In the genomic region with DNA sequence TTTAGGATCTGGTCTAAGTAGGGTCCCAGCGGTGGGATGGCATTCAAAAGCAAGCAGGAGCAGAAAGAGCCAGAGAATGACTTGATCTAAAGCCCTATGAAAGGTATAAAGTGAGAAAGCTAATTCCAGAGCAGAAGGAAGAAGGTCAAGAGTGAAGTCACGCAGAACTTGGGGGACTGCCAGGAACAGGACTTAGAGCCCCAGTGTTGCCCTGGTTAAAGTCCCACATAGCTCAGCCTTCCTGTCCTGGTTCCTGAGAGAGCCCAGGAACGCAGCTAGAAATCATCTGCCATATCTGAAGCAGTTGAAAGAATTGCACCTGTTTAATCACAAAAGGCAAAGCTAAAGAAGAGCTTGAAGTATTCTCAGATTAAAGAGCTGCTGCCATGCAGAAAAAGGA, we compare ENCODE assay signal across 13 cellular contexts.
A peak's percentile ranks its signal among the peaks of the same experiment; 100 is the strongest.
DNase-seq lines count a peak whose midpoint lies in the region; ATAC-seq and TF ChIP-seq lines count a peak whose summit lies in the region.
"Had no signal": no experiment of that assay in that cellular context is flagged by ENCODE, and none has a peak within 500 bp of the region (broad histone marks: within the 10 kb centered on the region; RNA-seq: fewer than 3 reads in every experiment).

No MANE protein-coding gene starts in this region.

- H3K27ac ChIP-seq in parathyroid adenoma = no peak overlapping the region
- no peak overlapping the region for H3K27ac ChIP-seq in naive thymus-derived CD4-positive, alpha-beta T cell (ENCODE audit: low read depth, low read length)
- H3K27ac ChIP-seq: VCaP had no signal

- POLR2A ChIA-PET in naive thymus-derived CD4-positive, alpha-beta T cell (lab: Charles Lee) = no interaction called here

- no peak for TF ChIP-seq CTCF in parathyroid adenoma (IDR thresholded peaks at IDR 0.05)

- no peak overlapping the region for H3K4me3 Mint-ChIP-seq in stimulated activated memory B cell treated with anti-CD40 and anti-IgM and Interleukin-4, amounts not matched to agents 10 μg/mL and 1 μg/mL and 100 μg/mL, for 72 hours
- H3K4me3 Mint-ChIP-seq in naive thymus-derived CD4-positive, alpha-beta T cell = no peak overlapping the region

- CTCF ChIA-PET in naive thymus-derived CD4-positive, alpha-beta T cell (lab: Charles Lee) = no interaction called here

- no peaks in the 10 kb centered on the region for H3K9me3 Mint-ChIP-seq in stimulated activated memory B cell treated with anti-CD40 and anti-IgM and Interleukin-4, amounts not matched to agents 10 μg/mL and 1 μg/mL and 100 μg/mL, for 72 hours
- no peaks in the 10 kb centered on the region for H3K9me3 Mint-ChIP-seq in naive thymus-derived CD4-positive, alpha-beta T cell

- H3K36me3 ChIP-seq in parathyroid adenoma (ENCODE audit: control insufficient read depth, insufficient read depth, low read length) = no peaks in the 10 kb centered on the region
- H3K36me3 ChIP-seq in naive thymus-derived CD4-positive, alpha-beta T cell (ENCODE audit: control insufficient read depth in 2 of 3, insufficient read depth in 3 of 3, low read length in 3 of 3) = no peaks in the 10 kb centered on the region
- H3K36me3 ChIP-seq: HAP-1 had no signal

- H3K27ac Mint-ChIP-seq in stimulated activated memory B cell treated with anti-CD40 and anti-IgM and Interleukin-4, amounts not matched to agents 10 μg/mL and 1 μg/mL and 100 μg/mL, for 72 hours = no peak overlapping the region
- no peak overlapping the region for H3K27ac Mint-ChIP-seq in naive thymus-derived CD4-positive, alpha-beta T cell

- H3K79me2 ChIP-seq in parathyroid adenoma = no peaks in the 10 kb centered on the region

- H3K9me3 ChIP-seq in parathyroid adenoma (ENCODE audit: control insufficient read depth, low read length) = no peaks in the 10 kb centered on the region
- no peaks in the 10 kb centered on the region for H3K9me3 ChIP-seq in naive thymus-derived CD4-positive, alpha-beta T cell (ENCODE audit: control insufficient read depth in 2 of 3, low read length in 3 of 3)
- H3K9me3 ChIP-seq: HAP-1 had no signal

- no peaks in the 10 kb centered on the region for H3K4me1 ChIP-seq in parathyroid adenoma
- H3K4me1 ChIP-seq in naive thymus-derived CD4-positive, alpha-beta T cell (ENCODE audit: control insufficient read depth in 2 of 2, insufficient read depth in 2 of 2, low read length in 2 of 2) = no peaks in the 10 kb centered on the region

- peak; percentile 96 for ATAC-seq in Right ventricle myocardium inferior
- no peak for ATAC-seq in stimulated activated memory B cell treated with anti-CD40 and anti-IgM and Interleukin-4, amounts not matched to agents 10 μg/mL and 1 μg/mL and 100 μg/mL, for 72 hours
- no peak for ATAC-seq in GM18498 (IDR thresholded peaks at IDR 0.05; ENCODE audit: unreplicated experiment)
- ATAC-seq in GM18502 (IDR thresholded peaks at IDR 0.05; ENCODE audit: poor library complexity, unreplicated experiment) = no peak
- no peak for ATAC-seq in naive thymus-derived CD4-positive, alpha-beta T cell

- intact Hi-C loops in Right ventricle myocardium inferior (cut with DNase I) = loop anchor here (1.0 kb wide), 1 partner anchor 159 kb away; no protein-coding TSS in a partner anchor
- intact Hi-C loops in cardiac septum (cut with DNase I) = no loop called here
- intact Hi-C loops in naive thymus-derived CD4-positive, alpha-beta T cell (cut with micrococcal nuclease) = no loop called here

- H3K4me3 ChIP-seq in parathyroid adenoma (ENCODE audit: low read depth, low read length) = no peak overlapping the region
- H3K4me3 ChIP-seq in naive thymus-derived CD4-positive, alpha-beta T cell (ENCODE audit: low read length) = no peak overlapping the region
- H3K4me3 ChIP-seq: HAP-1 had no signal

- H3K4me1 Mint-ChIP-seq in stimulated activated memory B cell treated with anti-CD40 and anti-IgM and Interleukin-4, amounts not matched to agents 10 μg/mL and 1 μg/mL and 100 μg/mL, for 72 hours = no peaks in the 10 kb centered on the region
- no peaks in the 10 kb centered on the region for H3K4me1 Mint-ChIP-seq in naive thymus-derived CD4-positive, alpha-beta T cell

- peak; percentile 64 for DNase-seq in Right ventricle myocardium inferior (ENCODE audit: missing footprints)
- DNase-seq in cardiac septum (ENCODE audit: low spot score) = no peak
- peak; percentile 34 for DNase-seq in iris pigment epithelial cell (ENCODE audit: low read depth)
- DNase-seq in naive thymus-derived CD4-positive, alpha-beta T cell = no peak
- DNase-seq: activated naive CD4-positive, alpha-beta T cell; GF-D8; NCI-H2171 had no signal

- peaks cover 26% of the 10 kb centered on the region for H3K27me3 Mint-ChIP-seq in stimulated activated memory B cell treated with anti-CD40 and anti-IgM and Interleukin-4, amounts not matched to agents 10 μg/mL and 1 μg/mL and 100 μg/mL, for 72 hours
- peaks cover 0 to 32% (median 19%) of the 10 kb centered on the region in 5 donors for H3K27me3 Mint-ChIP-seq in naive thymus-derived CD4-positive, alpha-beta T cell

- peak overlapping the region; percentile 0 for H2AFZ ChIP-seq in parathyroid adenoma

- no peaks in the 10 kb centered on the region for H3K36me3 Mint-ChIP-seq in stimulated activated memory B cell treated with anti-CD40 and anti-IgM and Interleukin-4, amounts not matched to agents 10 μg/mL and 1 μg/mL and 100 μg/mL, for 72 hours
- no peaks in the 10 kb centered on the region for H3K36me3 Mint-ChIP-seq in naive thymus-derived CD4-positive, alpha-beta T cell

- H3K27me3 ChIP-seq in parathyroid adenoma (ENCODE audit: control insufficient read depth, insufficient read depth, low read length) = no peaks in the 10 kb centered on the region
- no peaks in the 10 kb centered on the region for H3K27me3 ChIP-seq in naive thymus-derived CD4-positive, alpha-beta T cell (ENCODE audit: control insufficient read depth in 2 of 2, insufficient read depth in 2 of 2, low read length in 2 of 2)

- no peak overlapping the region for H3K9ac ChIP-seq in parathyroid adenoma

- no peak overlapping the region for H3K4me2 ChIP-seq in parathyroid adenoma (ENCODE audit: low read length)

Comparison
In these comparisons a context has a peak if more than half of its experiments do, and no peak if none do; other contexts are left out.
1. DNase-seq: peak in Right ventricle myocardium inferior (single experiment) and iris pigment epithelial cell (single experiment); none in cardiac septum (single experiment) and naive thymus-derived CD4-positive, alpha-beta T cell (0 of 9).